Comparison of ENCODE assay signal across 1 cellular context in genomic region chr18:26468931-26469340, GRCh38.
TF ChIP-seq lines count a peak whose summit lies in the region.

No MANE protein-coding gene starts in this region.

TF ChIP-seq in HEK293, 187 proteins besides CTCF, POLR2A, EP300 and RAD21 (continued from another document and continues in another):
- no peak for TF ChIP-seq ZSCAN18 (tag by site-specific recombination; IDR thresholded peaks at IDR 0.05)
- TF ChIP-seq ZNF658 (tag by site-specific recombination; IDR thresholded peaks at IDR 0.05), result no peak
- TF ChIP-seq ZNF16 (tag by site-specific recombination; IDR thresholded peaks at IDR 0.05; ENCODE audit: low read depth), result no peak
- TF ChIP-seq BCL11A (tag by site-specific recombination; IDR thresholded peaks at IDR 0.05; ENCODE audit: low read depth), result no peak
- no peak for TF ChIP-seq ZNF677 (tag by site-specific recombination; IDR thresholded peaks at IDR 0.05)
- no peak for TF ChIP-seq GLI4 (tag by site-specific recombination; IDR thresholded peaks at IDR 0.05)
- TF ChIP-seq ZNF530 (tag by site-specific recombination; IDR thresholded peaks at IDR 0.05; ENCODE audit: low read depth), result no peak
- TF ChIP-seq ELK4 (IDR thresholded peaks at IDR 0.05; ENCODE audit: borderline replicate concordance, low read depth, low read length), result no peak
- peak; percentile 75 for TF ChIP-seq PRDM6 (tag by site-specific recombination; IDR thresholded peaks at IDR 0.05)
- TF ChIP-seq ZBTB10 (tag by site-specific recombination; IDR thresholded peaks at IDR 0.05), result no peak
- no peak for TF ChIP-seq ZFP37 (tag by site-specific recombination; IDR thresholded peaks at IDR 0.05)
- no peak for TF ChIP-seq ZFP69B (tag by site-specific recombination; IDR thresholded peaks at IDR 0.05)
- TF ChIP-seq ZNF138 (tag by site-specific recombination; IDR thresholded peaks at IDR 0.05; ENCODE audit: borderline replicate concordance), result no peak
- no peak for TF ChIP-seq KLF16 (tag by site-specific recombination; IDR thresholded peaks at IDR 0.05)
- 0 out of 2 replicates have a peak, but pooled peaks have one; percentile 38 for TF ChIP-seq ZNF843 (tag by site-specific recombination; IDR thresholded peaks at IDR 0.05)
- TF ChIP-seq ZNF433 (tag by site-specific recombination; IDR thresholded peaks at IDR 0.05; ENCODE audit: low read depth), result no peak
- no peak for TF ChIP-seq KLF10 (tag by site-specific recombination; IDR thresholded peaks at IDR 0.05)
- no peak for TF ChIP-seq ZNF266 (tag by site-specific recombination; IDR thresholded peaks at IDR 0.05; ENCODE audit: low read depth)
- TF ChIP-seq ZNF639 (tag by site-specific recombination; IDR thresholded peaks at IDR 0.05), result no peak
- TF ChIP-seq, protein P1, sequence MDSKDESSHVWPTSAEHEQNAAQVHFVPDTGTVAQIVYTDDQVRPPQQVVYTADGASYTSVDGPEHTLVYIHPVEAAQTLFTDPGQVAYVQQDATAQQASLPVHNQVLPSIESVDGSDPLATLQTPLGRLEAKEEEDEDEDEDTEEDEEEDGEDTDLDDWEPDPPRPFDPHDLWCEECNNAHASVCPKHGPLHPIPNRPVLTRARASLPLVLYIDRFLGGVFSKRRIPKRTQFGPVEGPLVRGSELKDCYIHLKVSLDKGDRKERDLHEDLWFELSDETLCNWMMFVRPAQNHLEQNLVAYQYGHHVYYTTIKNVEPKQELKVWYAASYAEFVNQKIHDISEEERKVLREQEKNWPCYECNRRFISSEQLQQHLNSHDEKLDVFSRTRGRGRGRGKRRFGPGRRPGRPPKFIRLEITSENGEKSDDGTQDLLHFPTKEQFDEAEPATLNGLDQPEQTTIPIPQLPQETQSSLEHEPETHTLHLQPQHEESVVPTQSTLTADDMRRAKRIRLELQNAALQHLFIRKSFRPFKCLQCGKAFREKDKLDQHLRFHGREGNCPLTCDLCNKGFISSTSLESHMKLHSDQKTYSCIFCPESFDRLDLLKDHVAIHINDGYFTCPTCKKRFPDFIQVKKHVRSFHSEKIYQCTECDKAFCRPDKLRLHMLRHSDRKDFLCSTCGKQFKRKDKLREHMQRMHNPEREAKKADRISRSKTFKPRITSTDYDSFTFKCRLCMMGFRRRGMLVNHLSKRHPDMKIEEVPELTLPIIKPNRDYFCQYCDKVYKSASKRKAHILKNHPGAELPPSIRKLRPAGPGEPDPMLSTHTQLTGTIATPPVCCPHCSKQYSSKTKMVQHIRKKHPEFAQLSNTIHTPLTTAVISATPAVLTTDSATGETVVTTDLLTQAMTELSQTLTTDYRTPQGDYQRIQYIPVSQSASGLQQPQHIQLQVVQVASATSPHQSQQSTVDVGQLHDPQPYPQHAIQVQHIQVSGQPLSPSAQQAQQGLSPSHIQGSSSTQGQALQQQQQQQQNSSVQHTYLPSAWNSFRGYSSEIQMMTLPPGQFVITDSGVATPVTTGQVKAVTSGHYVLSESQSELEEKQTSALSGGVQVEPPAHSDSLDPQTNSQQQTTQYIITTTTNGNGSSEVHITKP (tag by site-specific recombination; IDR thresholded peaks at IDR 0.05), result no peak
- TF ChIP-seq ATF2 (tag by site-specific recombination; IDR thresholded peaks at IDR 0.05; ENCODE audit: low read depth), result no peak
- no peak for TF ChIP-seq ZNF777 (tag by site-specific recombination; IDR thresholded peaks at IDR 0.05; ENCODE audit: borderline replicate concordance)
- TF ChIP-seq, protein P2, sequence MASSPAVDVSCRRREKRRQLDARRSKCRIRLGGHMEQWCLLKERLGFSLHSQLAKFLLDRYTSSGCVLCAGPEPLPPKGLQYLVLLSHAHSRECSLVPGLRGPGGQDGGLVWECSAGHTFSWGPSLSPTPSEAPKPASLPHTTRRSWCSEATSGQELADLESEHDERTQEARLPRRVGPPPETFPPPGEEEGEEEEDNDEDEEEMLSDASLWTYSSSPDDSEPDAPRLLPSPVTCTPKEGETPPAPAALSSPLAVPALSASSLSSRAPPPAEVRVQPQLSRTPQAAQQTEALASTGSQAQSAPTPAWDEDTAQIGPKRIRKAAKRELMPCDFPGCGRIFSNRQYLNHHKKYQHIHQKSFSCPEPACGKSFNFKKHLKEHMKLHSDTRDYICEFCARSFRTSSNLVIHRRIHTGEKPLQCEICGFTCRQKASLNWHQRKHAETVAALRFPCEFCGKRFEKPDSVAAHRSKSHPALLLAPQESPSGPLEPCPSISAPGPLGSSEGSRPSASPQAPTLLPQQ (tag by site-specific recombination; IDR thresholded peaks at IDR 0.05), result no peak
- TF ChIP-seq ZNF274 (IDR thresholded peaks at IDR 0.05; ENCODE audit: low read length), result no peak
- no peak for TF ChIP-seq ZNF274 (tag by site-specific recombination; IDR thresholded peaks at IDR 0.05; ENCODE audit: borderline replicate concordance)
- no peak for TF ChIP-seq ZNF239 (tag by site-specific recombination; IDR thresholded peaks at IDR 0.05)
- no peak for TF ChIP-seq ZNF529 (tag by site-specific recombination; IDR thresholded peaks at IDR 0.05; ENCODE audit: insufficient replicate concordance)
- no peak for TF ChIP-seq ZFP41 (tag by site-specific recombination; IDR thresholded peaks at IDR 0.05; ENCODE audit: borderline replicate concordance)
- TF ChIP-seq ZNF292 (tag by site-specific recombination; IDR thresholded peaks at IDR 0.05; ENCODE audit: borderline replicate concordance, low read depth), result no peak
- TF ChIP-seq ZNF223 (tag by site-specific recombination; IDR thresholded peaks at IDR 0.05), result no peak
- TF ChIP-seq BCL6B (tag by site-specific recombination; IDR thresholded peaks at IDR 0.05), result no peak
- TF ChIP-seq, protein P3, sequence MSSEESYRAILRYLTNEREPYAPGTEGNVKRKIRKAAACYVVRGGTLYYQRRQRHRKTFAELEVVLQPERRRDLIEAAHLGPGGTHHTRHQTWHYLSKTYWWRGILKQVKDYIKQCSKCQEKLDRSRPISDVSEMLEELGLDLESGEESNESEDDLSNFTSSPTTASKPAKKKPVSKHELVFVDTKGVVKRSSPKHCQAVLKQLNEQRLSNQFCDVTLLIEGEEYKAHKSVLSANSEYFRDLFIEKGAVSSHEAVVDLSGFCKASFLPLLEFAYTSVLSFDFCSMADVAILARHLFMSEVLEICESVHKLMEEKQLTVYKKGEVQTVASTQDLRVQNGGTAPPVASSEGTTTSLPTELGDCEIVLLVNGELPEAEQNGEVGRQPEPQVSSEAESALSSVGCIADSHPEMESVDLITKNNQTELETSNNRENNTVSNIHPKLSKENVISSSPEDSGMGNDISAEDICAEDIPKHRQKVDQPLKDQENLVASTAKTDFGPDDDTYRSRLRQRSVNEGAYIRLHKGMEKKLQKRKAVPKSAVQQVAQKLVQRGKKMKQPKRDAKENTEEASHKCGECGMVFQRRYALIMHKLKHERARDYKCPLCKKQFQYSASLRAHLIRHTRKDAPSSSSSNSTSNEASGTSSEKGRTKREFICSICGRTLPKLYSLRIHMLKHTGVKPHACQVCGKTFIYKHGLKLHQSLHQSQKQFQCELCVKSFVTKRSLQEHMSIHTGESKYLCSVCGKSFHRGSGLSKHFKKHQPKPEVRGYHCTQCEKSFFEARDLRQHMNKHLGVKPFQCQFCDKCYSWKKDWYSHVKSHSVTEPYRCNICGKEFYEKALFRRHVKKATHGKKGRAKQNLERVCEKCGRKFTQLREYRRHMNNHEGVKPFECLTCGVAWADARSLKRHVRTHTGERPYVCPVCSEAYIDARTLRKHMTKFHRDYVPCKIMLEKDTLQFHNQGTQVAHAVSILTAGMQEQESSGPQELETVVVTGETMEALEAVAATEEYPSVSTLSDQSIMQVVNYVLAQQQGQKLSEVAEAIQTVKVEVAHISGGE (tag by site-specific recombination; conservative IDR thresholded peaks at IDR 0.05; ENCODE audit: low read depth), result no peak
